Comparison of ENCODE assay signal across 8 cellular contexts in the genomic region with DNA sequence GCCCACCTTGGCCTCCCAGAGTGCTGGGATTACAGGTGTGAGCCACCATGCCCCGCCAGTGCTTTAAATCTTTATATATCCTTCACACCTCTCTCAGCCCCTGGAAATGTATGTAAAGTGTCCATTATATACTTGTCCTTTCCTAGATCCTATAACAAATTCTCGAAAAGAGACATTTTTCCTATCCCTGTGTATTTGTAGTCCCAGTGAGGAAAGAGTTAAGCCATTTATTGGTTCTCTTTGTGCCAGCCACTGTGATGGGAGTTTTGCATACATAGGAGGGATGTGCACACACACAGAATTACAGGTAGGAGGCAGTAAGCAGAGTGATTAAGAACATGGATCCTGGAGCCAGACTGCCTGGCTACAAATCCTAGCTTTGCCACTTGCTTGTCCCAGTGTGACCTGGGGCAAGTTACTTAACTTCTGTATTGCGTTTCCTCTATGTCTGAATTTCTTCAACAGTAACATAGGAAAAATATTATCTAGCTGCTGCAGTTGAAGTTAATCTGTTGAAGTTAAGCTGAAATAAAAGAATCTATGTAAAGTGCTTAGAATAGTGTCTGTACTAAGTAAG. TPM values are rescaled to one million over a fixed set of nuclear protein-coding genes. Genes with fewer than 3 reads are reported as not detected.
DNase-seq lines count a peak whose midpoint lies in the region; ATAC-seq and TF ChIP-seq lines count a peak whose summit lies in the region.

No MANE protein-coding gene starts in this region.

- H2BK15ac ChIP-seq in neuronal stem cell (ENCODE audit: low read length), result no peak overlapping the region

- H3K4me3 ChIP-seq in SK-N-SH (ENCODE audit: low read depth in 2 of 2, low read length in 1 of 2) (no peak overlapping the region), PC-3 (ENCODE audit: low read length) (no peak overlapping the region), neuronal stem cell (ENCODE audit: low read length in 2 of 2) (no peak overlapping the region)

- H3K4me2 ChIP-seq in SK-N-SH, result no peak overlapping the region
- peak overlapping the region; percentile 29 for H3K4me2 ChIP-seq in PC-3 (ENCODE audit: low read length)
- H3K4me2 ChIP-seq in neuronal stem cell (ENCODE audit: insufficient read depth, low read length, poor library complexity, severe bottlenecking), result no peak overlapping the region

- H3K36me3 Mint-ChIP-seq in stimulated activated memory B cell treated with anti-CD40 and anti-IgM and Interleukin-4, amounts not matched to agents 10 μg/mL and 1 μg/mL and 100 μg/mL, for 72 hours, result peaks cover 10% of the 10 kb centered on the region

- H4K91ac ChIP-seq in neuronal stem cell (ENCODE audit: low read depth, low read length, poor library complexity), result no peak overlapping the region

- H2AFZ ChIP-seq in SK-N-SH (ENCODE audit: low read depth), result no peak overlapping the region
- H2AFZ ChIP-seq in PC-3 (ENCODE audit: low read length), result peak overlapping the region; percentile 27; the same call in 1 of the 2 replicates
- H2AFZ ChIP-seq in neuronal stem cell (ENCODE audit: low read length), result no peak overlapping the region

- no TSS peak for BruUV-seq in PC-3 (replicated peaks; lab: Mats Ljungman, UMichigan)

- 95% methylated on average over 3 of the region's 3 CpGs for WGBS in SK-N-SH (ENCODE audit: low lambda C conversion rate)
- no CpG with 5 or more reads among the region's 3 CpGs for WGBS in neuronal stem cell (ENCODE audit: extremely low coverage in 2 of 2, insufficient read length in 2 of 2, insufficient replicate concordance in 1 of 2), 2 donors

- TF ChIP-seq EP300 in SK-N-SH (IDR thresholded peaks at IDR 0.05; ENCODE audit: borderline replicate concordance in 1 of 2, low read depth in 1 of 2, low read length in 1 of 2), result no peak

- H3K27me3 ChIP-seq in SK-N-SH (ENCODE audit: insufficient read depth) (no peaks in the 10 kb centered on the region), PC-3 (ENCODE audit: low read length) (no peaks in the 10 kb centered on the region), neuronal stem cell (ENCODE audit: control insufficient read depth in 3 of 3, insufficient read depth in 3 of 3, low read depth in 1 of 3, low read length in 3 of 3) (no peaks in the 10 kb centered on the region)

- no peak overlapping the region for H3K4ac ChIP-seq in neuronal stem cell (ENCODE audit: low read length)

- no peak overlapping the region for H2AK5ac ChIP-seq in neuronal stem cell (ENCODE audit: low read depth, low read length)

- no peak overlapping the region for H2BK5ac ChIP-seq in neuronal stem cell (ENCODE audit: low read length)

- no peak overlapping the region for H4K8ac ChIP-seq in neuronal stem cell (ENCODE audit: low read depth, low read length)

- peaks cover 60% of the 10 kb centered on the region for H3K4me1 Mint-ChIP-seq in stimulated activated memory B cell treated with anti-CD40 and anti-IgM and Interleukin-4, amounts not matched to agents 10 μg/mL and 1 μg/mL and 100 μg/mL, for 72 hours

- POLR2A ChIA-PET in SK-N-SH (lab: Yijun Ruan, JAX), result no interaction called here
- POLR2A ChIA-PET in PC-3 (lab: Charles Lee; ENCODE audit: unreplicated experiment), result no interaction called here

- H4K20me1 ChIP-seq in SK-N-SH (ENCODE audit: insufficient read depth) (no peaks in the 10 kb centered on the region), PC-3 (ENCODE audit: low read length) (no peaks in the 10 kb centered on the region)

- no peak overlapping the region for H3K18ac ChIP-seq in neuronal stem cell (ENCODE audit: low read length)

- H2BK120ac ChIP-seq in neuronal stem cell (ENCODE audit: low read depth, low read length), result no peak overlapping the region

- H3K79me2 ChIP-seq in SK-N-SH (ENCODE audit: insufficient read depth), result no peaks in the 10 kb centered on the region; the same call in 1 of the 2 replicates
- H3K79me2 ChIP-seq in PC-3 (ENCODE audit: low read length), result no peaks in the 10 kb centered on the region

- no peak overlapping the region for H3K9ac ChIP-seq in SK-N-SH
- H3K9ac ChIP-seq in PC-3 (ENCODE audit: low read length), result no peak overlapping the region
- H3K9ac ChIP-seq in neuronal stem cell (ENCODE audit: low read depth, low read length, poor library complexity), result no peak overlapping the region

- DNase-seq in SK-N-SH (peak; percentile 40), PC-3 (peak; percentile 16), epithelial cell of prostate (ENCODE audit: low read depth, low spot score) (peak; percentile 43), AG20443 (ENCODE audit: low spot score) (no peak), neuronal stem cell (ENCODE audit: low spot score) (no peak), SK-N-DZ (ENCODE audit: low spot score) (no peak)

- H3F3A ChIP-seq in SK-N-SH (replicated peaks; ENCODE audit: insufficient read depth) (no peaks in the 10 kb centered on the region), PC-3 (ENCODE audit: low read length, unreplicated experiment) (no peaks in the 10 kb centered on the region)

- no peak overlapping the region for H3K23ac ChIP-seq in neuronal stem cell (ENCODE audit: low read depth, low read length, poor library complexity)

- H3K9me2 ChIP-seq in SK-N-SH (no peaks in the 10 kb centered on the region), PC-3 (replicated peaks; ENCODE audit: low read length) (no peaks in the 10 kb centered on the region)

- no peak for TF ChIP-seq RAD21 in SK-N-SH (IDR thresholded peaks at IDR 0.05; ENCODE audit: low read length)

- peak overlapping the region; percentile 94 for H3K27ac Mint-ChIP-seq in stimulated activated memory B cell treated with anti-CD40 and anti-IgM and Interleukin-4, amounts not matched to agents 10 μg/mL and 1 μg/mL and 100 μg/mL, for 72 hours

- peaks cover 6 to 10% of the 10 kb centered on the region in 2 experiments; a peak in 2 of 4 replicates for H3K4me1 ChIP-seq in SK-N-SH (ENCODE audit: control insufficient read depth in 1 of 2, insufficient read depth in 2 of 2, low read depth in 1 of 2, low read length in 1 of 2)
- peaks cover 21% of the 10 kb centered on the region for H3K4me1 ChIP-seq in PC-3 (ENCODE audit: insufficient read depth, low read length)
- H3K4me1 ChIP-seq in neuronal stem cell (ENCODE audit: control insufficient read depth in 2 of 2, insufficient read depth in 1 of 2, low read depth in 1 of 2, low read length in 2 of 2), result peaks cover 4 to 6% of the 10 kb centered on the region in 2 donors

- CTCF ChIA-PET in SK-N-SH (lab: Yijun Ruan, JAX) (interaction anchor here (1.0 to 3.0 kb wide), 3 partner anchors 22 to 31 kb away, joined by 6 to 14 read pairs (median 11); partner anchors contain the start of gene TINF2), PC-3 (lab: Charles Lee) (interaction anchor here (1.0 kb wide), 1 partner anchor 31 kb away, joined by 7 read pairs; the partner anchor contains the start of gene TINF2)

- H3K9me3 Mint-ChIP-seq in stimulated activated memory B cell treated with anti-CD40 and anti-IgM and Interleukin-4, amounts not matched to agents 10 μg/mL and 1 μg/mL and 100 μg/mL, for 72 hours, result peaks cover 3% of the 10 kb centered on the region

- H2BK12ac ChIP-seq in neuronal stem cell (ENCODE audit: low read length), result no peak overlapping the region

- ATAC-seq in SK-N-SH treated with all-trans-retinoic acid at 6 μM for 48 hours (no peak), PC-3 (no peak)
- ATAC-seq in stimulated activated memory B cell treated with anti-CD40 and anti-IgM and Interleukin-4, amounts not matched to agents 10 μg/mL and 1 μg/mL and 100 μg/mL, for 72 hours, result no peak

- TF ChIP-seq CTCF in SK-N-SH (IDR thresholded peaks at IDR 0.05) (no peak; the same call in 1 of the 2 replicates), PC-3 (conservative IDR thresholded peaks at IDR 0.05; ENCODE audit: low read depth, low read length) (peak; percentile 38; the same call in 1 of the 2 replicates)

- no peaks in the 10 kb centered on the region for H3K9me3 ChIP-seq in SK-N-SH
- no peaks in the 10 kb centered on the region for H3K9me3 ChIP-seq in PC-3 (ENCODE audit: low read length)
- H3K9me3 ChIP-seq in neuronal stem cell (replicated peaks in 1 of 2; ENCODE audit: control insufficient read depth in 2 of 2, insufficient read depth in 1 of 2, low read depth in 1 of 2, low read length in 2 of 2), result peaks cover 0 to 1% of the 10 kb centered on the region in 2 donors

- H3K14ac ChIP-seq in neuronal stem cell (ENCODE audit: low read length), result no peak overlapping the region

- H3K79me1 ChIP-seq in neuronal stem cell (ENCODE audit: low read depth, low read length), result no peaks in the 10 kb centered on the region

- no peaks in the 10 kb centered on the region for H3K27me3 Mint-ChIP-seq in stimulated activated memory B cell treated with anti-CD40 and anti-IgM and Interleukin-4, amounts not matched to agents 10 μg/mL and 1 μg/mL and 100 μg/mL, for 72 hours

- no peak overlapping the region for H3K4me3 Mint-ChIP-seq in stimulated activated memory B cell treated with anti-CD40 and anti-IgM and Interleukin-4, amounts not matched to agents 10 μg/mL and 1 μg/mL and 100 μg/mL, for 72 hours

- H3K36me3 ChIP-seq in SK-N-SH (replicated peaks in 1 of 2; ENCODE audit: control insufficient read depth in 1 of 2, insufficient read depth in 2 of 2, low read length in 1 of 2) (peaks cover 0 to 9% of the 10 kb centered on the region in 2 experiments), PC-3 (ENCODE audit: low read depth, low read length) (no peaks in the 10 kb centered on the region), neuronal stem cell (replicated peaks in 1 of 2; ENCODE audit: control insufficient read depth in 2 of 2, insufficient read depth in 2 of 2, low read length in 2 of 2) (peaks cover 0 to 4% of the 10 kb centered on the region in 2 donors)

- H3K27ac ChIP-seq in SK-N-SH (ENCODE audit: low read depth in 2 of 2, low read length in 1 of 2) (no peak overlapping the region), PC-3 (ENCODE audit: low read length) (peak overlapping the region; percentile 29; the same call in 1 of the 2 replicates), epithelial cell of prostate (peak overlapping the region; percentile 100), neuronal stem cell (replicated peaks; ENCODE audit: low read length) (no peak overlapping the region)

- intact Hi-C loops in PC-3 (cut with micrococcal nuclease), result no loop called here

RNA-seq across cellular contexts. Expression of gene RABGGTA, which starts 2.1 kb away (rescaled TPM):
- 54.9 and 59.4 TPM in 2 replicates for polyA plus RNA-seq in SK-N-SH (2012; rRNA removed)
- polyA plus RNA-seq in SK-N-SH (2012; cell fraction: cytosol; rRNA removed), result 14.4 and 23.2 TPM in 2 replicates
- 193 and 263 TPM in 2 replicates for polyA plus RNA-seq in SK-N-SH (2012; cell fraction: nucleus; rRNA removed)
- 39.2 and 51.5 TPM in 2 replicates for total RNA-seq in PC-3 (2014; rRNA removed)
- polyA plus RNA-seq in neuronal stem cell (2013, experiment 1 of 2), result 21.6 TPM
- 20.2 TPM for polyA plus RNA-seq in neuronal stem cell (2013, experiment 2 of 2)
- polyA plus RNA-seq in SK-N-DZ (2014; cell fraction: cytosol; rRNA removed), result 22.8 TPM in 2 replicates
- 65.5 and 83.5 TPM in 2 replicates for polyA plus RNA-seq in SK-N-DZ (2014; cell fraction: nucleus; rRNA removed)

RNA-seq across cellular contexts. Expression of gene TGM1, which starts 10.5 kb away (rescaled TPM):
- 2.7 and 3.0 TPM in 2 replicates for polyA plus RNA-seq in SK-N-SH (2012; rRNA removed)
- 0.84 and 1.4 TPM in 2 replicates for polyA plus RNA-seq in SK-N-SH (2012; cell fraction: cytosol; rRNA removed)
- polyA plus RNA-seq in SK-N-SH (2012; cell fraction: nucleus; rRNA removed), result 15.5 and 26.3 TPM in 2 replicates
- 2.6 and 3.2 TPM in 2 replicates for total RNA-seq in PC-3 (2014; rRNA removed)
- polyA plus RNA-seq in neuronal stem cell (2013, experiment 1 of 2), result 2.2 TPM
- 2.3 TPM for polyA plus RNA-seq in neuronal stem cell (2013, experiment 2 of 2)
- polyA plus RNA-seq in SK-N-DZ (2014; cell fraction: cytosol; rRNA removed), result 0.39 and 4.4 TPM in 2 replicates
- polyA plus RNA-seq in SK-N-DZ (2014; cell fraction: nucleus; rRNA removed), result 3.9 and 5.1 TPM in 2 replicates

RNA-seq across cellular contexts. Expression of gene DHRS1, which starts 26.1 kb away (rescaled TPM):
- polyA plus RNA-seq in SK-N-SH (2012; rRNA removed), result 65.4 and 71.7 TPM in 2 replicates
- 35.1 and 41.5 TPM in 2 replicates for polyA plus RNA-seq in SK-N-SH (2012; cell fraction: cytosol; rRNA removed)
- polyA plus RNA-seq in SK-N-SH (2012; cell fraction: nucleus; rRNA removed), result 154 and 173 TPM in 2 replicates
- 15.8 and 15.9 TPM in 2 replicates for total RNA-seq in PC-3 (2014; rRNA removed)
- 9.9 TPM for polyA plus RNA-seq in neuronal stem cell (2013, experiment 1 of 2)
- polyA plus RNA-seq in neuronal stem cell (2013, experiment 2 of 2), result 9.8 TPM
- 6.6 and 14.0 TPM in 2 replicates for polyA plus RNA-seq in SK-N-DZ (2014; cell fraction: cytosol; rRNA removed)
- polyA plus RNA-seq in SK-N-DZ (2014; cell fraction: nucleus; rRNA removed), result 23.3 and 31.0 TPM in 2 replicates

RNA-seq across cellular contexts. Expression of gene NOP9, which starts 26.1 kb away (rescaled TPM):
- polyA plus RNA-seq in SK-N-SH (2012; rRNA removed), result 11.9 and 17.2 TPM in 2 replicates
- 5.0 and 6.5 TPM in 2 replicates for polyA plus RNA-seq in SK-N-SH (2012; cell fraction: cytosol; rRNA removed)
- polyA plus RNA-seq in SK-N-SH (2012; cell fraction: nucleus; rRNA removed), result 58.8 and 60.9 TPM in 2 replicates
- total RNA-seq in PC-3 (2014; rRNA removed), result 30.4 and 35.5 TPM in 2 replicates
- polyA plus RNA-seq in neuronal stem cell (2013, experiment 1 of 2), result 10.9 TPM
- 10.9 TPM for polyA plus RNA-seq in neuronal stem cell (2013, experiment 2 of 2)
- 17.9 and 21.3 TPM in 2 replicates for polyA plus RNA-seq in SK-N-DZ (2014; cell fraction: cytosol; rRNA removed)
- polyA plus RNA-seq in SK-N-DZ (2014; cell fraction: nucleus; rRNA removed), result 16.8 and 18.6 TPM in 2 replicates

RNA-seq across cellular contexts. Expression of gene TINF2, which starts 31.1 kb away (rescaled TPM):
- polyA plus RNA-seq in SK-N-SH (2012; rRNA removed), result 38.3 and 42.2 TPM in 2 replicates
- polyA plus RNA-seq in SK-N-SH (2012; cell fraction: cytosol; rRNA removed), result 40.0 and 41.1 TPM in 2 replicates
- 61.8 and 64.1 TPM in 2 replicates for polyA plus RNA-seq in SK-N-SH (2012; cell fraction: nucleus; rRNA removed)
- 31.7 and 39.8 TPM in 2 replicates for total RNA-seq in PC-3 (2014; rRNA removed)
- polyA plus RNA-seq in neuronal stem cell (2013, experiment 1 of 2), result 62.9 TPM
- 61.9 TPM for polyA plus RNA-seq in neuronal stem cell (2013, experiment 2 of 2)
- 58.8 and 65.1 TPM in 2 replicates for polyA plus RNA-seq in SK-N-DZ (2014; cell fraction: cytosol; rRNA removed)
- 49.1 and 78.3 TPM in 2 replicates for polyA plus RNA-seq in SK-N-DZ (2014; cell fraction: nucleus; rRNA removed)

Comparison
In these comparisons a context has a peak if more than half of its experiments do, and no peak if none do; other contexts are left out.
1. DNase-seq: peak in SK-N-SH (single experiment), PC-3 (single experiment) and epithelial cell of prostate (single experiment); none in AG20443 (single experiment), neuronal stem cell (single experiment) and SK-N-DZ (single experiment).
2. H3K27ac ChIP-seq: peak in PC-3 (single experiment) and epithelial cell of prostate (single experiment); none in SK-N-SH (0 of 2) and neuronal stem cell (single experiment).